Comparison of ENCODE assay signal across 31 cellular contexts in genomic region chr15:42284551-42284950, GRCh38.
"Had no signal": no experiment of that assay in that cellular context is flagged by ENCODE, and none has a peak within 500 bp of the region (broad histone marks: within the 10 kb centered on the region; RNA-seq: fewer than 3 reads in every experiment).

No MANE protein-coding gene starts in this region.

- DNase-seq: activated B cell treated with CpG ODN at 0.5 μM for 24 hours; activated CD4-positive, alpha-beta memory T cell treated with anti-CD3 and anti-CD28 coated beads, Interleukin-2, amount 10 ng/mL, durations not matched to agents 7 days and 5 days; activated CD4-positive, alpha-beta T cell treated with anti-CD3 and anti-CD28 coated beads for 1 hour; activated CD4-positive, alpha-beta T cell treated with anti-CD3 and anti-CD28 coated beads for 48 hours; activated CD8-positive, alpha-beta memory T cell treated with anti-CD3 and anti-CD28 coated beads for 24 hours; activated CD8-positive, alpha-beta memory T cell treated with anti-CD3 and anti-CD28 coated beads, Interleukin-2, amount 10 ng/mL, durations not matched to agents 7 days and 5 days; activated CD8-positive, alpha-beta memory T cell treated with anti-CD3 and anti-CD28 coated beads, Interleukin-2, amount 50 U/mL, for 48 hours; activated effector memory CD4-positive, alpha-beta T cell treated with anti-CD3 and anti-CD28 coated beads, Interleukin-2, amount 50 U/mL, for 16 hours; activated naive CD4-positive, alpha-beta T cell; activated naive CD4-positive, alpha-beta T cell treated with anti-CD3 and anti-CD28 coated beads, Interleukin-2, amount 50 U/mL, for 16 hours; activated naive CD8-positive, alpha-beta T cell treated with anti-CD3 and anti-CD28 coated beads for 36 hours; activated T-cell treated with anti-CD3 and anti-CD28 coated beads, Interleukin-2, amount 50 U/mL, for 72 hours; amniotic stem cell; aorta; brain microvascular endothelial cell; central memory CD4-positive, alpha-beta T cell; Karpas-422; NCI-H1048; NCI-H1105 treated with DMSO at 0.1 percent for 48 hours; NCI-H1436; NCI-H1694; NCI-H1930; NCI-H2081 treated with DMSO at 0.1 percent for 48 hours; NCI-H226; NCI-H446 treated with DMSO at 0.1 percent for 48 hours; NCI-H524; NK-92 treated with Interleukin-12 subunit alpha and Interleukin-12 subunit beta, amount 100 ng/mL, for 24 hours; OCI-M1; Right ventricle myocardium superior; T1000 had no signal

- H3K4me1 Mint-ChIP-seq: activated B cell treated with CpG ODN at 0.5 μM for 24 hours; activated naive CD8-positive, alpha-beta T cell treated with anti-CD3 and anti-CD28 coated beads for 36 hours; activated T-helper 17 cell treated with anti-CD3 and anti-CD28 coated beads, Interleukin-2, amount 50 U/mL, for 72 hours had no signal

- ATAC-seq: activated CD8-positive, alpha-beta memory T cell treated with anti-CD3 and anti-CD28 coated beads, Interleukin-2, amount 10 ng/mL, durations not matched to agents 7 days and 5 days; activated T-cell treated with anti-CD3 and anti-CD28 coated beads, Interleukin-2, amount 50 U/mL, for 72 hours; activated T-helper 17 cell treated with anti-CD3 and anti-CD28 coated beads, Interleukin-2, amount 50 U/mL, for 72 hours had no signal

- H3K27ac ChIP-seq: brain microvascular endothelial cell had no signal

- H3K9me3 Mint-ChIP-seq: activated B cell treated with CpG ODN at 0.5 μM for 24 hours; activated CD4-positive, alpha-beta memory T cell treated with anti-CD3 and anti-CD28 coated beads, Interleukin-2, amount 10 ng/mL, durations not matched to agents 7 days and 5 days; activated naive CD8-positive, alpha-beta T cell treated with anti-CD3 and anti-CD28 coated beads for 36 hours; activated T-cell treated with anti-CD3 and anti-CD28 coated beads, Interleukin-2, amount 50 U/mL, for 72 hours; activated T-helper 17 cell treated with anti-CD3 and anti-CD28 coated beads, Interleukin-2, amount 50 U/mL, for 72 hours had no signal

- H3K27me3 Mint-ChIP-seq: activated B cell treated with CpG ODN at 0.5 μM for 24 hours; activated CD4-positive, alpha-beta memory T cell treated with anti-CD3 and anti-CD28 coated beads, Interleukin-2, amount 10 ng/mL, durations not matched to agents 7 days and 5 days; activated CD8-positive, alpha-beta memory T cell treated with anti-CD3 and anti-CD28 coated beads, Interleukin-2, amount 10 ng/mL, durations not matched to agents 7 days and 5 days; activated naive CD8-positive, alpha-beta T cell treated with anti-CD3 and anti-CD28 coated beads for 36 hours; activated T-helper 17 cell treated with anti-CD3 and anti-CD28 coated beads, Interleukin-2, amount 50 U/mL, for 72 hours had no signal

- H3K27me3 ChIP-seq: brain microvascular endothelial cell had no signal

- H3K27ac Mint-ChIP-seq: activated B cell treated with CpG ODN at 0.5 μM for 24 hours; activated CD4-positive, alpha-beta memory T cell treated with anti-CD3 and anti-CD28 coated beads, Interleukin-2, amount 10 ng/mL, durations not matched to agents 7 days and 5 days; activated CD8-positive, alpha-beta memory T cell treated with anti-CD3 and anti-CD28 coated beads, Interleukin-2, amount 10 ng/mL, durations not matched to agents 7 days and 5 days; activated naive CD8-positive, alpha-beta T cell treated with anti-CD3 and anti-CD28 coated beads for 36 hours; activated T-cell treated with anti-CD3 and anti-CD28 coated beads, Interleukin-2, amount 50 U/mL, for 72 hours; activated T-helper 17 cell treated with anti-CD3 and anti-CD28 coated beads, Interleukin-2, amount 50 U/mL, for 72 hours had no signal

- H3K4me3 Mint-ChIP-seq: activated B cell treated with CpG ODN at 0.5 μM for 24 hours; activated CD4-positive, alpha-beta memory T cell treated with anti-CD3 and anti-CD28 coated beads, Interleukin-2, amount 10 ng/mL, durations not matched to agents 7 days and 5 days; activated CD8-positive, alpha-beta memory T cell treated with anti-CD3 and anti-CD28 coated beads, Interleukin-2, amount 10 ng/mL, durations not matched to agents 7 days and 5 days; activated naive CD8-positive, alpha-beta T cell treated with anti-CD3 and anti-CD28 coated beads for 36 hours; activated T-cell treated with anti-CD3 and anti-CD28 coated beads, Interleukin-2, amount 50 U/mL, for 72 hours; activated T-helper 17 cell treated with anti-CD3 and anti-CD28 coated beads, Interleukin-2, amount 50 U/mL, for 72 hours had no signal
